ENCODE assay signal across 14 cellular contexts in the genomic region with DNA sequence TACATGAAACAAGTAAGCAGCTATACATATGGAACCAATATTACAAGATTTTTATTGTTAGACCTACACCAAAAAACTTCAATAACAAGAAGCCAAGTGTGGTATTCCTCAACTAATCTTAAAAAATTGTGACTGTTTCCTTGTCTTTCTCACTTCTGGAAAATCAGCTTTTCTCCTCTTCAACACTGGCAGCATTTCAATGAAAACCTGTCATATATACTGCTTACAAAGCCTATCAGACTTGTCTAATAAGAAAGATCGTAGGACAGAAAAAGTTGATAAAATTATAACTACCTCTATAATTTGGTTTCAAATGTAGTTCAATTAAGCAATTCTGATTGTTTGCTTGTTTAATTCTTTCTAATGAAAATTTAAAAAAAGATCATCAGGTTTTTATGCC. TPM values are rescaled to one million over a fixed set of nuclear protein-coding genes. Genes with fewer than 3 reads are reported as not detected.
DNase-seq lines count a peak whose midpoint lies in the region; ATAC-seq, FAIRE-seq and TF ChIP-seq lines count a peak whose summit lies in the region.
"Had no signal": no experiment of that assay in that cellular context is flagged by ENCODE, and none has a peak within 500 bp of the region (broad histone marks: within the 10 kb centered on the region; RNA-seq: fewer than 3 reads in every experiment).

No MANE protein-coding gene starts in this region.

- H4K20me1 ChIP-seq in Karpas-422 (ENCODE audit: insufficient read depth, low read depth, low read length) (no peaks in the 10 kb centered on the region), osteoblast (ENCODE audit: insufficient read depth, low read length) (peaks cover 7% of the 10 kb centered on the region)

- H3K4me2 ChIP-seq in Karpas-422 (ENCODE audit: low read depth, low read length, poor library complexity, severe bottlenecking) = peak overlapping the region; percentile 26
- no peak overlapping the region for H3K4me2 ChIP-seq in osteoblast (ENCODE audit: insufficient read depth, low read length)

- TF ChIP-seq POLR2A in right lobe of liver (IDR thresholded peaks at IDR 0.05) (no peak), sigmoid colon (IDR thresholded peaks at IDR 0.05) (no peak)

- FAIRE-seq in GM19239 (lab: Jason Lieb, UNC) (peak; percentile 61), colon (lab: Jason Lieb, UNC) (peak; percentile 38)
- FAIRE-seq: A549 had no signal

- no peak overlapping the region for H2AFZ ChIP-seq in Karpas-422 (ENCODE audit: low read length)
- no peak overlapping the region for H2AFZ ChIP-seq in osteoblast (ENCODE audit: low read length)

- peak overlapping the region; percentile 63 for H3K27ac ChIP-seq in Karpas-422 (ENCODE audit: low read length)
- peak overlapping the region; percentile 9 for H3K27ac ChIP-seq in osteoblast (ENCODE audit: low read depth, low read length)
- no peak overlapping the region for H3K27ac ChIP-seq in right lobe of liver
- H3K27ac ChIP-seq in sigmoid colon = no peak overlapping the region
- H3K27ac ChIP-seq: A549 had no signal

- no peak for DNase-seq in GM19239 (ENCODE audit: insufficient read length, low spot score)
- DNase-seq in Karpas-422 = no peak
- no peak for DNase-seq in osteoblast (ENCODE audit: insufficient read length, low spot score, missing footprints)
- no peak for DNase-seq in right lobe of liver
- no peak for DNase-seq in sigmoid colon
- no peak for DNase-seq in epidermal melanocyte (ENCODE audit: insufficient read length, low spot score)
- DNase-seq: Caco-2; CD8-positive, alpha-beta memory T cell; DMS53; GF-D8; IMR-90 had no signal

- H3K4me1 ChIP-seq in Karpas-422 (ENCODE audit: low read length) (peaks cover 92% of the 10 kb centered on the region), osteoblast (ENCODE audit: insufficient read depth, low read length) (peaks cover 33% of the 10 kb centered on the region), right lobe of liver (peaks cover 0 to 20% (median 3%) of the 10 kb centered on the region in 4 donors), sigmoid colon (peaks cover 0 to 23% (median 18%) of the 10 kb centered on the region in 4 donors)

- no peaks in the 10 kb centered on the region for H3K27me3 ChIP-seq in Karpas-422 (ENCODE audit: low read length)
- no peaks in the 10 kb centered on the region for H3K27me3 ChIP-seq in osteoblast (ENCODE audit: insufficient read depth, low read length)
- no peaks in the 10 kb centered on the region for H3K27me3 ChIP-seq in right lobe of liver
- H3K27me3 ChIP-seq in sigmoid colon = no peaks in the 10 kb centered on the region

- no peaks in the 10 kb centered on the region for H3K9me2 ChIP-seq in Karpas-422 (replicated peaks; ENCODE audit: insufficient read depth, low read length)

- no peaks in the 10 kb centered on the region for H3K9me3 ChIP-seq in Karpas-422 (ENCODE audit: low read length)
- no peaks in the 10 kb centered on the region for H3K9me3 ChIP-seq in osteoblast (ENCODE audit: low read depth, low read length)
- no peaks in the 10 kb centered on the region for H3K9me3 ChIP-seq in right lobe of liver
- H3K9me3 ChIP-seq in sigmoid colon = no peaks in the 10 kb centered on the region
- H3K9me3 ChIP-seq: A549, Caco-2 had no signal

- intact Hi-C loops in right lobe of liver (cut with DNase I) (no loop called here), sigmoid colon (cut with DNase I) (no loop called here)

- no peak for TF ChIP-seq CTCF in osteoblast (IDR thresholded peaks at IDR 0.05; ENCODE audit: extremely low read depth, low read depth, low read length)
- TF ChIP-seq CTCF in right lobe of liver (IDR thresholded peaks at IDR 0.05) = no peak
- no peak for TF ChIP-seq CTCF in sigmoid colon (IDR thresholded peaks at IDR 0.05)

- TF ChIP-seq EP300 in sigmoid colon (IDR thresholded peaks at IDR 0.05) = no peak

- no peak for ATAC-seq in right lobe of liver
- ATAC-seq: A549, HCT116 had no signal

- H3K4me3 ChIP-seq in Karpas-422 (ENCODE audit: low read length) = no peak overlapping the region
- H3K4me3 ChIP-seq in osteoblast (ENCODE audit: insufficient read depth, low read length) = no peak overlapping the region
- no peak overlapping the region for H3K4me3 ChIP-seq in right lobe of liver
- no peak overlapping the region for H3K4me3 ChIP-seq in sigmoid colon
- H3K4me3 ChIP-seq: A549 had no signal

- no peak overlapping the region for H3K9ac ChIP-seq in Karpas-422 (ENCODE audit: low read length)

- H3K79me2 ChIP-seq in Karpas-422 (ENCODE audit: low read length) (peaks cover 95% of the 10 kb centered on the region), osteoblast (ENCODE audit: insufficient read depth, low read length) (peaks cover 96% of the 10 kb centered on the region)

- 78% methylated on average over 1 of the region's 1 CpG for WGBS in right lobe of liver (ENCODE audit: insufficient coverage, low coverage, low lambda C conversion rate, missing lambda C conversion rate)
- WGBS in sigmoid colon, 2 donors = 65 to 81% methylated on average over 1 of the region's 1 CpG

- H3K36me3 ChIP-seq in Karpas-422 (ENCODE audit: insufficient read depth, low read length) = no peaks in the 10 kb centered on the region
- peaks cover 8% of the 10 kb centered on the region for H3K36me3 ChIP-seq in osteoblast (ENCODE audit: insufficient read depth, low read length)
- H3K36me3 ChIP-seq in right lobe of liver = no peaks in the 10 kb centered on the region
- no peaks in the 10 kb centered on the region for H3K36me3 ChIP-seq in sigmoid colon

RNA-seq across cellular contexts. Expression of gene CBLB, which starts 55.1 kb away (rescaled TPM):
- 94.9 and 98.8 TPM in 2 replicates for total RNA-seq in Karpas-422 (2014; rRNA removed; shearing (Covaris generic); ENCODE audit: low replicate concordance)
- total RNA-seq in osteoblast = 108 and 128 TPM in 2 replicates
- 10 to 100 TPM in 5 of 6 experiments, 1 to 10 TPM in 1; 9.4 to 21.4 (median 18.2) TPM for total RNA-seq in right lobe of liver
- total RNA-seq in sigmoid colon = 10 to 100 TPM; 27.4 to 55.9 (median 48.3) TPM
- polyA plus RNA-seq in sigmoid colon = 10 to 100 TPM in 2 of 3 donors, 1 to 10 TPM in 1; 9.6 to 16.6 (median 15.2) TPM

Comparison
In these comparisons a context has a peak if more than half of its experiments do, and no peak if none do; other contexts are left out.
1. H3K27ac ChIP-seq: peak in Karpas-422 (single experiment) and osteoblast (single experiment); none in right lobe of liver (0 of 3) and sigmoid colon (0 of 4).